8 cellular contexts compared by ENCODE assay signal in genomic region chr12:49092086-49092815, GRCh38.
DNase-seq lines count a peak whose midpoint lies in the region; ATAC-seq and TF ChIP-seq lines count a peak whose summit lies in the region.

No MANE protein-coding gene starts in this region.

- in situ Hi-C loops in astrocyte of the spinal cord (cut with HindIII; ENCODE audit: low sequenced_read_pairs) = no loop called here

- H3K27me3 Mint-ChIP-seq in T-helper 1 cell treated with Interleukin-12 subunit alpha and Interleukin-12 subunit beta and Interleukin-4 antibody, amounts not matched to agents 30 μg/mL and 1 μg/mL, for 36 hours (ENCODE audit: low read depth) = peaks cover 65% of the 10 kb centered on the region

- no peak overlapping the region for H3K27ac Mint-ChIP-seq in T-helper 1 cell treated with Interleukin-12 subunit alpha and Interleukin-12 subunit beta and Interleukin-4 antibody, amounts not matched to agents 30 μg/mL and 1 μg/mL, for 36 hours

- H3K36me3 Mint-ChIP-seq in T-helper 1 cell treated with Interleukin-12 subunit alpha and Interleukin-12 subunit beta and Interleukin-4 antibody, amounts not matched to agents 30 μg/mL and 1 μg/mL, for 36 hours (ENCODE audit: low read depth) = peaks cover 15% of the 10 kb centered on the region

- no peaks in the 10 kb centered on the region for H3K9me3 Mint-ChIP-seq in T-helper 1 cell treated with Interleukin-12 subunit alpha and Interleukin-12 subunit beta and Interleukin-4 antibody, amounts not matched to agents 30 μg/mL and 1 μg/mL, for 36 hours

- ATAC-seq in HG03095 (IDR thresholded peaks at IDR 0.05; ENCODE audit: unreplicated experiment) (peak; percentile 58), GM19395 (IDR thresholded peaks at IDR 0.05; ENCODE audit: unreplicated experiment) (no peak), GM21526 (IDR thresholded peaks at IDR 0.05; ENCODE audit: low FRiP score, unreplicated experiment) (no peak)

- peaks cover 45% of the 10 kb centered on the region for H3K4me1 Mint-ChIP-seq in T-helper 1 cell treated with Interleukin-12 subunit alpha and Interleukin-12 subunit beta and Interleukin-4 antibody, amounts not matched to agents 30 μg/mL and 1 μg/mL, for 36 hours (ENCODE audit: low read depth)

- DNase-seq in AG20443 (ENCODE audit: low spot score) = peak; percentile 73
- peak; percentile 35 for DNase-seq in astrocyte of the spinal cord (ENCODE audit: low read depth, low spot score)
- peak; percentile 26 for DNase-seq in iris pigment epithelial cell (ENCODE audit: low read depth)
- peak; percentile 57 to 67 for DNase-seq in stimulated activated CD4-positive, alpha-beta T cell treated with anti-CD3 and anti-CD28 coated beads, Interleukin-4, amount 100 ng/mL, for 4 hours

- peak; percentile 64 for TF ChIP-seq CTCF in astrocyte of the spinal cord (IDR thresholded peaks at IDR 0.05; ENCODE audit: low read depth, low read length)

- peak overlapping the region; percentile 65 for H3K4me3 Mint-ChIP-seq in T-helper 1 cell treated with Interleukin-12 subunit alpha and Interleukin-12 subunit beta and Interleukin-4 antibody, amounts not matched to agents 30 μg/mL and 1 μg/mL, for 36 hours

- peak overlapping the region; percentile 26 for H3K4me3 ChIP-seq in astrocyte of the spinal cord (ENCODE audit: low read depth, low read length)
